In genomic region chr3:194300392-194300758, GRCh38 we compare ENCODE assay signal across 10 cellular contexts. TPM values are rescaled to one million over a fixed set of nuclear protein-coding genes. Genes with fewer than 3 reads are reported as not detected.
A peak's percentile ranks its signal among the peaks of the same experiment; 100 is the strongest.
DNase-seq lines count a peak whose midpoint lies in the region; ATAC-seq and TF ChIP-seq lines count a peak whose summit lies in the region.
"Had no signal": no experiment of that assay in that cellular context is flagged by ENCODE, and none has a peak within 500 bp of the region (broad histone marks: within the 10 kb centered on the region; RNA-seq: fewer than 3 reads in every experiment).

No MANE protein-coding gene starts in this region.

- peaks cover 9% of the 10 kb centered on the region; the same call in 1 of the 2 replicates for H3K9me3 ChIP-seq in NT2/D1 (ENCODE audit: insufficient read depth, low read length)

- H3K4me1 ChIP-seq in NT2/D1 (ENCODE audit: insufficient read depth, insufficient read length), result peaks cover 12% of the 10 kb centered on the region

- ATAC-seq in activated naive CD8-positive, alpha-beta T cell treated with anti-CD3 and anti-CD28 coated beads, Interleukin-2, amount 50 U/mL, for 24 hours, result no peak

- peaks cover 14% of the 10 kb centered on the region for H3K27me3 ChIP-seq in NT2/D1 (ENCODE audit: insufficient read depth, insufficient read length)

- no peaks in the 10 kb centered on the region for H3K36me3 Mint-ChIP-seq in glutamatergic neuron (ENCODE audit: unreplicated experiment)
- no peaks in the 10 kb centered on the region for H3K36me3 Mint-ChIP-seq in neural crest cell (ENCODE audit: low read depth)
- H3K36me3 Mint-ChIP-seq in activated naive CD8-positive, alpha-beta T cell treated with anti-CD3 and anti-CD28 coated beads, Interleukin-2, amount 50 U/mL, for 24 hours (ENCODE audit: low read depth), result no peaks in the 10 kb centered on the region

- no peak overlapping the region for H3K27ac Mint-ChIP-seq in glutamatergic neuron (ENCODE audit: unreplicated experiment)
- H3K27ac Mint-ChIP-seq in neural crest cell (ENCODE audit: unreplicated experiment), result no peak overlapping the region
- H3K27ac Mint-ChIP-seq in activated naive CD8-positive, alpha-beta T cell treated with anti-CD3 and anti-CD28 coated beads, Interleukin-2, amount 50 U/mL, for 24 hours, result no peak overlapping the region
- H3K27ac Mint-ChIP-seq: HFFc6 had no signal

- H3K36me3 ChIP-seq in NT2/D1 (ENCODE audit: insufficient read depth, insufficient read length, low read length), result no peaks in the 10 kb centered on the region

- H3K9ac ChIP-seq in NT2/D1 (ENCODE audit: insufficient read length, low read depth), result peak overlapping the region; percentile 78

- DNase-seq in Ammon's horn (ENCODE audit: low spot score), result peak; percentile 74
- peak; percentile 75 for DNase-seq in NT2/D1 (ENCODE audit: low read depth, low spot score)
- peak; percentile 77 for DNase-seq in glutamatergic neuron
- DNase-seq in neural crest cell (ENCODE audit: low read depth, low spot score), result no peak
- DNase-seq in NCI-H1417 treated with DMSO at 0.1 percent for 48 hours (lab: John Stamatoyannopoulos, UW), result no peak
- no peak for DNase-seq in stimulated activated CD4-positive, alpha-beta T cell treated with anti-CD3 and anti-CD28 coated beads, Interleukin-4, amount 100 ng/mL, for 24 hours
- DNase-seq in activated naive CD8-positive, alpha-beta T cell treated with anti-CD3 and anti-CD28 coated beads, Interleukin-2, amount 50 U/mL, for 24 hours, result no peak
- no peak for DNase-seq in COLO829 (ENCODE audit: low spot score)
- DNase-seq: HFFc6, NCI-H2081 treated with DMSO at 0.1 percent for 48 hours had no signal

- H3K4me3 ChIP-seq in NT2/D1 (ENCODE audit: insufficient read length, low read depth), result no peak overlapping the region

- TF ChIP-seq CTCF in glutamatergic neuron (IDR thresholded peaks at IDR 0.05; ENCODE audit: partially characterized antibody, unreplicated experiment) (peak; percentile 24), neural crest cell (conservative IDR thresholded peaks at IDR 0.05) (no peak)

- peaks cover 6% of the 10 kb centered on the region for H3K4me1 Mint-ChIP-seq in glutamatergic neuron (ENCODE audit: low read depth, unreplicated experiment)
- peaks cover 32% of the 10 kb centered on the region for H3K4me1 Mint-ChIP-seq in neural crest cell
- H3K4me1 Mint-ChIP-seq in activated naive CD8-positive, alpha-beta T cell treated with anti-CD3 and anti-CD28 coated beads, Interleukin-2, amount 50 U/mL, for 24 hours, result peaks cover 6% of the 10 kb centered on the region

- peaks cover 7% of the 10 kb centered on the region for H3K27me3 Mint-ChIP-seq in glutamatergic neuron (ENCODE audit: unreplicated experiment)
- H3K27me3 Mint-ChIP-seq in neural crest cell (ENCODE audit: low read depth), result peaks cover 26% of the 10 kb centered on the region
- peaks cover 6% of the 10 kb centered on the region for H3K27me3 Mint-ChIP-seq in activated naive CD8-positive, alpha-beta T cell treated with anti-CD3 and anti-CD28 coated beads, Interleukin-2, amount 50 U/mL, for 24 hours

- H3K4me3 Mint-ChIP-seq in glutamatergic neuron (ENCODE audit: unreplicated experiment) (no peak overlapping the region), neural crest cell (peak overlapping the region; percentile 5)
- no peak overlapping the region for H3K4me3 Mint-ChIP-seq in activated naive CD8-positive, alpha-beta T cell treated with anti-CD3 and anti-CD28 coated beads, Interleukin-2, amount 50 U/mL, for 24 hours
- H3K4me3 Mint-ChIP-seq: HFFc6 had no signal

- H3K9me3 Mint-ChIP-seq in glutamatergic neuron (ENCODE audit: unreplicated experiment) (no peaks in the 10 kb centered on the region), neural crest cell (no peaks in the 10 kb centered on the region)
- no peaks in the 10 kb centered on the region for H3K9me3 Mint-ChIP-seq in activated naive CD8-positive, alpha-beta T cell treated with anti-CD3 and anti-CD28 coated beads, Interleukin-2, amount 50 U/mL, for 24 hours
- H3K9me3 Mint-ChIP-seq: HFFc6 had no signal

RNA-seq across cellular contexts. Expression of gene CPN2, which starts 50.8 kb away (rescaled TPM):
- total RNA-seq in glutamatergic neuron (ENCODE audit: unreplicated experiment), result not detected
- total RNA-seq in neural crest cell, result not detected in 2 replicates

Comparison
In these comparisons a context has a peak if more than half of its experiments do, and no peak if none do; other contexts are left out.
1. DNase-seq: peak in Ammon's horn (single experiment), NT2/D1 (single experiment) and glutamatergic neuron (single experiment); none in neural crest cell (single experiment), NCI-H1417 treated with DMSO at 0.1 percent for 48 hours (single experiment), stimulated activated CD4-positive, alpha-beta T cell treated with anti-CD3 and anti-CD28 coated beads, Interleukin-4, amount 100 ng/mL, for 24 hours (single experiment), activated naive CD8-positive, alpha-beta T cell treated with anti-CD3 and anti-CD28 coated beads, Interleukin-2, amount 50 U/mL, for 24 hours (single experiment) and COLO829 (single experiment).